8 cellular contexts compared by ENCODE assay signal in the genomic region with DNA sequence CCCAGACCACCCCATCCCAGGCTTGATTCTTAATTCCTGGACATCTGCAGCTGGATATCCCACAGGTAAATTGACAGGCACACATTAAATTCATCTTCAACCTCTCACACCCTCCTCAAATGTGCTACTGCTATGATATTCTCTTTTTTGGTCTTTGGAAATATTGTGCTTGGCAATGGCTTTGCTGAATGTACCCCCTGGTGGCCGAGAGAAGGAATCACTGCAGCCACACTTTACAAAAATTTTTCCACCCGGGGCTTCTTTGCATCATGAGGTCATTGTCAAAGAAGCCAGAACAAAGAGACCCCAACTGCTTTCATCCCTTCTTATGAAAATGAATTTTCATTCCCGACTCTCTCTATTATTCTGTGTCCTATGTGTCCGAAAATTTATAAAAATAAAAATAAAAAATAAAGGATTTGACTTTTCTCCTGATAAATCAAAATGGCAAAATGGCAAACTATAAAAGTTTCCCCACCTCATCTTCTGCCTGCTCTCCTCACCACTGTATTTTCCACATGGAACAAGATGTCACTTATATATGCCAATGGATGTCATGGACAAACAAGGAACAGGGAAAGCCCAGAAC. TPM values are rescaled to one million over a fixed set of nuclear protein-coding genes. Genes with fewer than 3 reads are reported as not detected.
DNase-seq lines count a peak whose midpoint lies in the region; ATAC-seq and TF ChIP-seq lines count a peak whose summit lies in the region.

No MANE protein-coding gene starts in this region.

- WGBS in psoas muscle, 3 donors: 26 to 35% (median 34%) methylated on average over 4 of the region's 4 CpGs

- H3K36me3 ChIP-seq in Panc1 (ENCODE audit: control insufficient read depth, insufficient read depth, low read length) (no peaks in the 10 kb centered on the region), psoas muscle (ENCODE audit: insufficient read depth in 1 of 2, low read depth in 1 of 2) (peaks cover 0 to 14% of the 10 kb centered on the region in 2 donors)

- H3K9me3 ChIP-seq in Panc1 (ENCODE audit: control insufficient read depth, insufficient read depth, low read depth, low read length) (no peaks in the 10 kb centered on the region), psoas muscle (no peaks in the 10 kb centered on the region)

- in situ Hi-C loops in Panc1 (cut with HindIII; ENCODE audit: low pct_unique_long_range_greater_than_20kb, low sequenced_read_pairs): no loop called here

- H3K4me1 ChIP-seq in Panc1 (ENCODE audit: control insufficient read depth, insufficient read depth, low read length) (no peaks in the 10 kb centered on the region), psoas muscle (peaks cover 10% of the 10 kb centered on the region)

- no peak overlapping the region for H3K27ac Mint-ChIP-seq in activated naive CD4-positive, alpha-beta T cell treated with anti-CD3 and anti-CD28 coated beads, Interleukin-2, amount 10 ng/mL, durations not matched to agents 7 days and 5 days
- no peak overlapping the region for H3K27ac Mint-ChIP-seq in stimulated activated effector memory CD8-positive, alpha-beta T cell treated with anti-CD3 and anti-CD28 coated beads, Interleukin-12 subunit alpha, Interleukin-12 subunit beta, amount 100 ng/mL, for 72 hours

- no TSS peak for BruUV-seq in Panc1 (replicated peaks; lab: Mats Ljungman, UMichigan)

- H3K4me1 Mint-ChIP-seq in activated naive CD4-positive, alpha-beta T cell treated with anti-CD3 and anti-CD28 coated beads, Interleukin-2, amount 10 ng/mL, durations not matched to agents 7 days and 5 days: no peaks in the 10 kb centered on the region
- H3K4me1 Mint-ChIP-seq in stimulated activated effector memory CD8-positive, alpha-beta T cell treated with anti-CD3 and anti-CD28 coated beads, Interleukin-12 subunit alpha, Interleukin-12 subunit beta, amount 100 ng/mL, for 72 hours: no peaks in the 10 kb centered on the region

- CTCF ChIA-PET in activated naive CD4-positive, alpha-beta T cell treated with anti-CD3 and anti-CD28 coated beads, Interleukin-2, amount 10 ng/mL, durations not matched to agents 7 days and 5 days (lab: Charles Lee): interaction anchor here (0.9 to 1.8 kb wide), 8 partner anchors 10 to 588 kb away, joined by 3 to 7 read pairs (median 3); partner anchors contain the start of gene OLFML1
- CTCF ChIA-PET in Panc1 (lab: Charles Lee): interaction anchor here (1.6 kb wide), 1 partner anchor 299 kb away, joined by 3 read pairs; the partner anchor contains the start of gene EIF3F

- H3K27ac ChIP-seq in Panc1 (ENCODE audit: low read length) (no peak overlapping the region), psoas muscle (no peak overlapping the region)

- peaks cover 32% of the 10 kb centered on the region for H3K27me3 Mint-ChIP-seq in activated naive CD4-positive, alpha-beta T cell treated with anti-CD3 and anti-CD28 coated beads, Interleukin-2, amount 10 ng/mL, durations not matched to agents 7 days and 5 days

- ATAC-seq in HG02884 (IDR thresholded peaks at IDR 0.05; ENCODE audit: unreplicated experiment): peak; percentile 67
- ATAC-seq in Panc1: peak; percentile 63; the same call in 1 of the 2 replicates
- ATAC-seq in psoas muscle: no peak
- no peak for ATAC-seq in stimulated activated effector memory CD8-positive, alpha-beta T cell treated with anti-CD3 and anti-CD28 coated beads, Interleukin-12 subunit alpha, Interleukin-12 subunit beta, amount 100 ng/mL, for 72 hours
- no peak for ATAC-seq in HG03097 (IDR thresholded peaks at IDR 0.05; ENCODE audit: low FRiP score, unreplicated experiment)

- no peak overlapping the region for H3K4me3 ChIP-seq in Panc1 (ENCODE audit: low read depth in 2 of 2, low read length in 2 of 2)
- H3K4me3 ChIP-seq in psoas muscle: no peak overlapping the region

- peak; percentile 30 for DNase-seq in activated naive CD4-positive, alpha-beta T cell treated with anti-CD3 and anti-CD28 coated beads, Interleukin-2, amount 10 ng/mL, durations not matched to agents 7 days and 5 days
- DNase-seq in activated naive CD4-positive, alpha-beta T cell treated with anti-CD3 and anti-CD28 coated beads, Interleukin-2, amount 50 U/mL, for 16 hours: no peak
- no peak for DNase-seq in Panc1 (ENCODE audit: low read depth, low spot score)
- DNase-seq in fibroblast of gingiva (ENCODE audit: low read depth): peak; percentile 37
- no peak for DNase-seq in psoas muscle
- DNase-seq in stimulated activated effector memory CD8-positive, alpha-beta T cell treated with anti-CD3 and anti-CD28 coated beads, Interleukin-12 subunit alpha, Interleukin-12 subunit beta, amount 100 ng/mL, for 72 hours (ENCODE audit: low spot score in 2 of 2): no peak

- H3K27me3 ChIP-seq in Panc1 (ENCODE audit: control insufficient read depth, insufficient read depth, low read length) (peaks cover 44% of the 10 kb centered on the region), psoas muscle (ENCODE audit: insufficient read depth in 3 of 3, low read length in 2 of 3) (no peaks in the 10 kb centered on the region)

- H3K4me3 Mint-ChIP-seq in activated naive CD4-positive, alpha-beta T cell treated with anti-CD3 and anti-CD28 coated beads, Interleukin-2, amount 10 ng/mL, durations not matched to agents 7 days and 5 days: no peak overlapping the region
- H3K4me3 Mint-ChIP-seq in stimulated activated effector memory CD8-positive, alpha-beta T cell treated with anti-CD3 and anti-CD28 coated beads, Interleukin-12 subunit alpha, Interleukin-12 subunit beta, amount 100 ng/mL, for 72 hours: no peak overlapping the region

- TF ChIP-seq CTCF in Panc1 (IDR thresholded peaks at IDR 0.05) (peak; percentile 95), psoas muscle (IDR thresholded peaks at IDR 0.05) (peak; percentile 65)

- H3K36me3 Mint-ChIP-seq in activated naive CD4-positive, alpha-beta T cell treated with anti-CD3 and anti-CD28 coated beads, Interleukin-2, amount 10 ng/mL, durations not matched to agents 7 days and 5 days: no peaks in the 10 kb centered on the region
- H3K36me3 Mint-ChIP-seq in stimulated activated effector memory CD8-positive, alpha-beta T cell treated with anti-CD3 and anti-CD28 coated beads, Interleukin-12 subunit alpha, Interleukin-12 subunit beta, amount 100 ng/mL, for 72 hours: no peaks in the 10 kb centered on the region

- POLR2A ChIA-PET in Panc1 (lab: Charles Lee): interaction anchor here (0.6 kb wide), 2 partner anchors 349 to 982 kb away, joined by 3 read pairs; no protein-coding TSS in a partner anchor

- intact Hi-C loops in Panc1 (cut with micrococcal nuclease; ENCODE audit: unreplicated experiment): no loop called here
- intact Hi-C loops in psoas muscle (cut with DNase I): loop anchor here in 1 of 2 donors (5.0 kb wide), 1 partner anchor 591 kb away; no protein-coding TSS in a partner anchor

- H3K9me3 Mint-ChIP-seq in activated naive CD4-positive, alpha-beta T cell treated with anti-CD3 and anti-CD28 coated beads, Interleukin-2, amount 10 ng/mL, durations not matched to agents 7 days and 5 days: no peaks in the 10 kb centered on the region
- H3K9me3 Mint-ChIP-seq in stimulated activated effector memory CD8-positive, alpha-beta T cell treated with anti-CD3 and anti-CD28 coated beads, Interleukin-12 subunit alpha, Interleukin-12 subunit beta, amount 100 ng/mL, for 72 hours: no peaks in the 10 kb centered on the region

RNA-seq across cellular contexts. Expression of gene CYB5R2, which starts 15.0 kb away (rescaled TPM):
- total RNA-seq in Panc1 (2021; ENCODE audit: unreplicated experiment) (46.3 TPM), psoas muscle (1 to 10 TPM in 3 of 4 donors, under 1 TPM in 1; 0.40 to 1.8 (median 1.5) TPM)
- polyA plus RNA-seq in Panc1 (2012; ENCODE audit: insufficient read length): 62.9 TPM
- polyA plus RNA-seq in psoas muscle: 1 to 10 TPM in 2 of 3 donors, under 1 TPM in 1; 0.76 to 2.0 (median 1.3) TPM

RNA-seq across cellular contexts. Expression of gene OVCH2, which starts 17.9 kb away (rescaled TPM):
- total RNA-seq in Panc1 (2021; ENCODE audit: unreplicated experiment) (not detected), psoas muscle (not detected)
- not detected for polyA plus RNA-seq in Panc1 (2012; ENCODE audit: insufficient read length)
- polyA plus RNA-seq in psoas muscle: not detected

Comparison
In these comparisons a context has a peak if more than half of its experiments do, and no peak if none do; other contexts are left out.
1. DNase-seq: peak in activated naive CD4-positive, alpha-beta T cell treated with anti-CD3 and anti-CD28 coated beads, Interleukin-2, amount 10 ng/mL, durations not matched to agents 7 days and 5 days (single experiment) and fibroblast of gingiva (single experiment); none in activated naive CD4-positive, alpha-beta T cell treated with anti-CD3 and anti-CD28 coated beads, Interleukin-2, amount 50 U/mL, for 16 hours (single experiment), Panc1 (single experiment), psoas muscle (0 of 2) and stimulated activated effector memory CD8-positive, alpha-beta T cell treated with anti-CD3 and anti-CD28 coated beads, Interleukin-12 subunit alpha, Interleukin-12 subunit beta, amount 100 ng/mL, for 72 hours (0 of 2).
2. ATAC-seq: peak in HG02884 (single experiment) and Panc1 (single experiment); none in psoas muscle (0 of 4), stimulated activated effector memory CD8-positive, alpha-beta T cell treated with anti-CD3 and anti-CD28 coated beads, Interleukin-12 subunit alpha, Interleukin-12 subunit beta, amount 100 ng/mL, for 72 hours (single experiment) and HG03097 (single experiment).
3. RNA of gene CYB5R2, which starts 15.0 kb away (total RNA-seq): 46.3 TPM in Panc1 (single experiment); 0.40 to 1.8 TPM in psoas muscle; every median in the first group is over 10 times any median in the second.